Comparison of ENCODE assay signal across 8 cellular contexts in the genomic region with DNA sequence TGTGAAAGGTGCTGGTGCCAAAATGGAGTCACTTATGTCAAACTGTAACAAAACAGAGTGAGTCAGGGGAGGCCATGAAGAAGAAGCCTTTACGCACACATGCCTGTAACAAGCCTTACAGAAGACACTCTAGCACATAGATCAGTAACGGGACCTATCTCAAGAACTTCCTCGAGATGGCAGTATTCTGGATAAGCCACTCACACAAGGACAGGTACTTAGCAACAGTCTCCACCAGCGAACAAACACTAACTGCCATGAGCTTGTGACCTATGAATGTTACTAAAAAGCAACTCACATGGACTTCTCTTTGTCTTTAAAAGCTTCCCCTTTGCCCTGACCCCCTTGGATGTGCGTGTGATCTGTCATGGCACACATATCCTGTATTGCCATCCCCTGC.
DNase-seq lines count a peak whose midpoint lies in the region; ATAC-seq and TF ChIP-seq lines count a peak whose summit lies in the region.

No MANE protein-coding gene starts in this region.

- POLR2A ChIA-PET in OCI-LY7 (lab: Charles Lee): interaction anchor here (1.1 to 1.3 kb wide), 2 partner anchors 10 to 43 kb away, joined by 3 read pairs; no protein-coding TSS in a partner anchor

- TF ChIP-seq CTCF in OCI-LY7 (conservative IDR thresholded peaks at IDR 0.05; ENCODE audit: low read length): peak; percentile 68

- no peak overlapping the region for H3K27ac ChIP-seq in OCI-LY7 (ENCODE audit: low read depth, low read length, poor library complexity, severe bottlenecking)

- ATAC-seq in HG02798 (IDR thresholded peaks at IDR 0.05; ENCODE audit: poor library complexity, unreplicated experiment): peak; percentile 64
- peak; percentile 47 for ATAC-seq in left ventricle myocardium superior
- no peak for ATAC-seq in HG02970 (IDR thresholded peaks at IDR 0.05; ENCODE audit: low FRiP score, unreplicated experiment)

- BruUV-seq in OCI-LY7 (replicated peaks; lab: Mats Ljungman, UMichigan): no TSS peak

- H3K4me1 ChIP-seq in OCI-LY7 (ENCODE audit: insufficient read depth, low read length, poor library complexity, severe bottlenecking): no peaks in the 10 kb centered on the region

- intact Hi-C loops in OCI-LY7 (cut with micrococcal nuclease; ENCODE audit: unreplicated experiment) (no loop called here), left ventricle myocardium superior (cut with micrococcal nuclease) (no loop called here)

- H3K9me2 ChIP-seq in OCI-LY7 (ENCODE audit: insufficient read depth, low read length): no peaks in the 10 kb centered on the region

- H3K79me2 ChIP-seq in OCI-LY7 (ENCODE audit: insufficient read depth, low read depth, low read length): no peaks in the 10 kb centered on the region

- H3K36me3 ChIP-seq in OCI-LY7 (ENCODE audit: insufficient read depth, low read length): no peaks in the 10 kb centered on the region

- H4K20me1 ChIP-seq in OCI-LY7 (ENCODE audit: insufficient read depth, low read length): no peaks in the 10 kb centered on the region

- no peak overlapping the region for H3K4me2 ChIP-seq in OCI-LY7 (ENCODE audit: low read length)

- CTCF ChIA-PET in OCI-LY7 (lab: Charles Lee; ENCODE audit: unreplicated experiment): no interaction called here

- no peak overlapping the region for H2AFZ ChIP-seq in OCI-LY7 (ENCODE audit: low read length)

- DNase-seq in DMS53 treated with DMSO at 0.1 percent for 48 hours (lab: John Stamatoyannopoulos, UW; ENCODE audit: unreplicated experiment) (peak; percentile 57), OCI-LY7 (ENCODE audit: low spot score) (peak; percentile 43), left ventricle myocardium superior (no peak), NCI-H128 (lab: John Stamatoyannopoulos, UW; ENCODE audit: unreplicated experiment) (no peak), DMS79 (lab: John Stamatoyannopoulos, UW) (no peak), UCSD-AML1 (lab: John Stamatoyannopoulos, UW; ENCODE audit: unreplicated experiment) (no peak)

- no peaks in the 10 kb centered on the region for H3K9me3 ChIP-seq in OCI-LY7 (ENCODE audit: low read length)

- H3K4me3 ChIP-seq in OCI-LY7 (ENCODE audit: low read depth, low read length, poor library complexity, severe bottlenecking): no peak overlapping the region

Comparison
In these comparisons a context has a peak if more than half of its experiments do, and no peak if none do; other contexts are left out.
1. DNase-seq: peak in DMS53 treated with DMSO at 0.1 percent for 48 hours (single experiment) and OCI-LY7 (single experiment); none in left ventricle myocardium superior (single experiment), NCI-H128 (single experiment), DMS79 (single experiment) and UCSD-AML1 (single experiment).